Comparison of ENCODE assay signal across 1 cellular context in genomic region chr10:97407211-97407951, GRCh38.
TF ChIP-seq lines count a peak whose summit lies in the region.

No MANE protein-coding gene starts in this region.

TF ChIP-seq in HepG2, 621 proteins besides CTCF, POLR2A, EP300 and RAD21 (continued from another document and continues in another):
- peak; percentile 48 for TF ChIP-seq PATZ1 (CRISPR knock-in tag; IDR thresholded peaks at IDR 0.05)
- no peak for TF ChIP-seq ZNF781 (CRISPR knock-in tag; IDR thresholded peaks at IDR 0.05; ENCODE audit: borderline replicate concordance, not compliant biosample characterization)
- TF ChIP-seq, protein P1, sequence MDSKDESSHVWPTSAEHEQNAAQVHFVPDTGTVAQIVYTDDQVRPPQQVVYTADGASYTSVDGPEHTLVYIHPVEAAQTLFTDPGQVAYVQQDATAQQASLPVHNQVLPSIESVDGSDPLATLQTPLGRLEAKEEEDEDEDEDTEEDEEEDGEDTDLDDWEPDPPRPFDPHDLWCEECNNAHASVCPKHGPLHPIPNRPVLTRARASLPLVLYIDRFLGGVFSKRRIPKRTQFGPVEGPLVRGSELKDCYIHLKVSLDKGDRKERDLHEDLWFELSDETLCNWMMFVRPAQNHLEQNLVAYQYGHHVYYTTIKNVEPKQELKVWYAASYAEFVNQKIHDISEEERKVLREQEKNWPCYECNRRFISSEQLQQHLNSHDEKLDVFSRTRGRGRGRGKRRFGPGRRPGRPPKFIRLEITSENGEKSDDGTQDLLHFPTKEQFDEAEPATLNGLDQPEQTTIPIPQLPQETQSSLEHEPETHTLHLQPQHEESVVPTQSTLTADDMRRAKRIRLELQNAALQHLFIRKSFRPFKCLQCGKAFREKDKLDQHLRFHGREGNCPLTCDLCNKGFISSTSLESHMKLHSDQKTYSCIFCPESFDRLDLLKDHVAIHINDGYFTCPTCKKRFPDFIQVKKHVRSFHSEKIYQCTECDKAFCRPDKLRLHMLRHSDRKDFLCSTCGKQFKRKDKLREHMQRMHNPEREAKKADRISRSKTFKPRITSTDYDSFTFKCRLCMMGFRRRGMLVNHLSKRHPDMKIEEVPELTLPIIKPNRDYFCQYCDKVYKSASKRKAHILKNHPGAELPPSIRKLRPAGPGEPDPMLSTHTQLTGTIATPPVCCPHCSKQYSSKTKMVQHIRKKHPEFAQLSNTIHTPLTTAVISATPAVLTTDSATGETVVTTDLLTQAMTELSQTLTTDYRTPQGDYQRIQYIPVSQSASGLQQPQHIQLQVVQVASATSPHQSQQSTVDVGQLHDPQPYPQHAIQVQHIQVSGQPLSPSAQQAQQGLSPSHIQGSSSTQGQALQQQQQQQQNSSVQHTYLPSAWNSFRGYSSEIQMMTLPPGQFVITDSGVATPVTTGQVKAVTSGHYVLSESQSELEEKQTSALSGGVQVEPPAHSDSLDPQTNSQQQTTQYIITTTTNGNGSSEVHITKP (CRISPR knock-in tag; IDR thresholded peaks at IDR 0.05; ENCODE audit: low read depth): no peak
- TF ChIP-seq, protein P2, sequence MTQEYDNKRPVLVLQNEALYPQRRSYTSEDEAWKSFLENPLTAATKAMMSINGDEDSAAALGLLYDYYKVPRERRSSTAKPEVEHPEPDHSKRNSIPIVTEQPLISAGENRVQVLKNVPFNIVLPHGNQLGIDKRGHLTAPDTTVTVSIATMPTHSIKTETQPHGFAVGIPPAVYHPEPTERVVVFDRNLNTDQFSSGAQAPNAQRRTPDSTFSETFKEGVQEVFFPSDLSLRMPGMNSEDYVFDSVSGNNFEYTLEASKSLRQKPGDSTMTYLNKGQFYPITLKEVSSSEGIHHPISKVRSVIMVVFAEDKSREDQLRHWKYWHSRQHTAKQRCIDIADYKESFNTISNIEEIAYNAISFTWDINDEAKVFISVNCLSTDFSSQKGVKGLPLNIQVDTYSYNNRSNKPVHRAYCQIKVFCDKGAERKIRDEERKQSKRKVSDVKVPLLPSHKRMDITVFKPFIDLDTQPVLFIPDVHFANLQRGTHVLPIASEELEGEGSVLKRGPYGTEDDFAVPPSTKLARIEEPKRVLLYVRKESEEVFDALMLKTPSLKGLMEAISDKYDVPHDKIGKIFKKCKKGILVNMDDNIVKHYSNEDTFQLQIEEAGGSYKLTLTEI (CRISPR knock-in tag; conservative IDR thresholded peaks at IDR 0.05): no peak
- TF ChIP-seq SRSF1 (optimal IDR thresholded peaks at IDR 0.05; ENCODE audit: low read depth, low read length): no peak
- peak; percentile 30; the same call in 1 of the 2 replicates for TF ChIP-seq HDAC1 (CRISPR knock-in tag; IDR thresholded peaks at IDR 0.05)
- TF ChIP-seq, protein P3, sequence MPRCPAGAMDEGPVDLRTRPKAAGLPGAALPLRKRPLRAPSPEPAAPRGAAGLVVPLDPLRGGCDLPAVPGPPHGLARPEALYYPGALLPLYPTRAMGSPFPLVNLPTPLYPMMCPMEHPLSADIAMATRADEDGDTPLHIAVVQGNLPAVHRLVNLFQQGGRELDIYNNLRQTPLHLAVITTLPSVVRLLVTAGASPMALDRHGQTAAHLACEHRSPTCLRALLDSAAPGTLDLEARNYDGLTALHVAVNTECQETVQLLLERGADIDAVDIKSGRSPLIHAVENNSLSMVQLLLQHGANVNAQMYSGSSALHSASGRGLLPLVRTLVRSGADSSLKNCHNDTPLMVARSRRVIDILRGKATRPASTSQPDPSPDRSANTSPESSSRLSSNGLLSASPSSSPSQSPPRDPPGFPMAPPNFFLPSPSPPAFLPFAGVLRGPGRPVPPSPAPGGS (CRISPR knock-in tag; IDR thresholded peaks at IDR 0.05): no peak
- TF ChIP-seq ZNF552 (CRISPR knock-in tag; IDR thresholded peaks at IDR 0.05; ENCODE audit: borderline replicate concordance): no peak
- TF ChIP-seq YEATS2 (CRISPR knock-in tag; IDR thresholded peaks at IDR 0.05; ENCODE audit: borderline replicate concordance): no peak
- TF ChIP-seq HMGA1 (CRISPR knock-in tag; conservative IDR thresholded peaks at IDR 0.05): no peak
- no peak for TF ChIP-seq ZNF670 (CRISPR knock-in tag; IDR thresholded peaks at IDR 0.05; ENCODE audit: borderline replicate concordance)
- no peak for TF ChIP-seq ZNF563 (CRISPR knock-in tag; IDR thresholded peaks at IDR 0.05)
- TF ChIP-seq PRPF4 (IDR thresholded peaks at IDR 0.05; ENCODE audit: low read depth, low read length, poor library complexity, severe bottlenecking): no peak
- TF ChIP-seq SMYD3 (CRISPR knock-in tag; IDR thresholded peaks at IDR 0.05): no peak
- TF ChIP-seq ZMAT3 (CRISPR knock-in tag; conservative IDR thresholded peaks at IDR 0.05): no peak
- TF ChIP-seq MTA3 (CRISPR knock-in tag; IDR thresholded peaks at IDR 0.05): no peak
- peak; percentile 83 for TF ChIP-seq TEAD3 (CRISPR knock-in tag; optimal IDR thresholded peaks at IDR 0.05; ENCODE audit: borderline replicate concordance)
- no peak for TF ChIP-seq EZH2 (conservative IDR thresholded peaks at IDR 0.05; ENCODE audit: low read depth, low read length)
- no peak for TF ChIP-seq ZNF10 (CRISPR knock-in tag; IDR thresholded peaks at IDR 0.05; ENCODE audit: borderline replicate concordance, low read depth)
- no peak; the same call in 1 of the 2 replicates for TF ChIP-seq SOX5 (CRISPR knock-in tag; IDR thresholded peaks at IDR 0.05; ENCODE audit: borderline replicate concordance)
- TF ChIP-seq CBX5 (CRISPR knock-in tag; IDR thresholded peaks at IDR 0.05; ENCODE audit: borderline replicate concordance): 0 out of 2 replicates have a peak, but pooled peaks have one; percentile 32
- no peak for TF ChIP-seq POLR2AphosphoS5 (IDR thresholded peaks at IDR 0.05; ENCODE audit: low read depth, low read length)
- TF ChIP-seq ZNF841 (CRISPR knock-in tag; IDR thresholded peaks at IDR 0.05; ENCODE audit: borderline replicate concordance): no peak
- TF ChIP-seq ZNF709 (CRISPR knock-in tag; IDR thresholded peaks at IDR 0.05): no peak
- TF ChIP-seq FIP1L1 (IDR thresholded peaks at IDR 0.05; ENCODE audit: borderline replicate concordance, insufficient read depth, low read depth, low read length): no peak
- TF ChIP-seq NFE2 (CRISPR knock-in tag; IDR thresholded peaks at IDR 0.05): no peak
- TF ChIP-seq ZNF644 (CRISPR knock-in tag; IDR thresholded peaks at IDR 0.05; ENCODE audit: low read depth): 0 out of 2 replicates have a peak, but pooled peaks have one; percentile 31
- no peak for TF ChIP-seq MYNN (CRISPR knock-in tag; IDR thresholded peaks at IDR 0.05; ENCODE audit: low read depth)
- no peak for TF ChIP-seq TARDBP (CRISPR knock-in tag; IDR thresholded peaks at IDR 0.05)
- no peak for TF ChIP-seq ZNF598 (CRISPR knock-in tag; IDR thresholded peaks at IDR 0.05; ENCODE audit: borderline replicate concordance)
- TF ChIP-seq ZNF549 (CRISPR knock-in tag; IDR thresholded peaks at IDR 0.05): no peak
- TF ChIP-seq RBM22 (optimal IDR thresholded peaks at IDR 0.05; ENCODE audit: low read length): no peak
- TF ChIP-seq SALL1 (CRISPR knock-in tag; IDR thresholded peaks at IDR 0.05): peak; percentile 76
- TF ChIP-seq PAX8 (CRISPR knock-in tag; IDR thresholded peaks at IDR 0.05; ENCODE audit: borderline replicate concordance): no peak
- TF ChIP-seq, protein P4, sequence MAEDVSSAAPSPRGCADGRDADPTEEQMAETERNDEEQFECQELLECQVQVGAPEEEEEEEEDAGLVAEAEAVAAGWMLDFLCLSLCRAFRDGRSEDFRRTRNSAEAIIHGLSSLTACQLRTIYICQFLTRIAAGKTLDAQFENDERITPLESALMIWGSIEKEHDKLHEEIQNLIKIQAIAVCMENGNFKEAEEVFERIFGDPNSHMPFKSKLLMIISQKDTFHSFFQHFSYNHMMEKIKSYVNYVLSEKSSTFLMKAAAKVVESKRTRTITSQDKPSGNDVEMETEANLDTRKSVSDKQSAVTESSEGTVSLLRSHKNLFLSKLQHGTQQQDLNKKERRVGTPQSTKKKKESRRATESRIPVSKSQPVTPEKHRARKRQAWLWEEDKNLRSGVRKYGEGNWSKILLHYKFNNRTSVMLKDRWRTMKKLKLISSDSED (CRISPR knock-in tag; IDR thresholded peaks at IDR 0.05): no peak
- TF ChIP-seq RELA (CRISPR knock-in tag; IDR thresholded peaks at IDR 0.05): no peak
- TF ChIP-seq KDM5A (IDR thresholded peaks at IDR 0.05; ENCODE audit: borderline replicate concordance, low read length): peak; percentile 53; the same call in 1 of the 2 replicates
- TF ChIP-seq PHF20 (CRISPR knock-in tag; IDR thresholded peaks at IDR 0.05): no peak; the same call in 1 of the 2 replicates
- peak; percentile 99 for TF ChIP-seq ESRRA (CRISPR knock-in tag; IDR thresholded peaks at IDR 0.05; ENCODE audit: low read depth)
- no peak for TF ChIP-seq ZNF329 (CRISPR knock-in tag; IDR thresholded peaks at IDR 0.05; ENCODE audit: low read depth)
- TF ChIP-seq MED1 (CRISPR knock-in tag; IDR thresholded peaks at IDR 0.05): peak; percentile 53
- peak; percentile 70; the same call in 1 of the 2 replicates for TF ChIP-seq KDM3A (CRISPR knock-in tag; IDR thresholded peaks at IDR 0.05; ENCODE audit: low read depth)
- TF ChIP-seq, protein P5, sequence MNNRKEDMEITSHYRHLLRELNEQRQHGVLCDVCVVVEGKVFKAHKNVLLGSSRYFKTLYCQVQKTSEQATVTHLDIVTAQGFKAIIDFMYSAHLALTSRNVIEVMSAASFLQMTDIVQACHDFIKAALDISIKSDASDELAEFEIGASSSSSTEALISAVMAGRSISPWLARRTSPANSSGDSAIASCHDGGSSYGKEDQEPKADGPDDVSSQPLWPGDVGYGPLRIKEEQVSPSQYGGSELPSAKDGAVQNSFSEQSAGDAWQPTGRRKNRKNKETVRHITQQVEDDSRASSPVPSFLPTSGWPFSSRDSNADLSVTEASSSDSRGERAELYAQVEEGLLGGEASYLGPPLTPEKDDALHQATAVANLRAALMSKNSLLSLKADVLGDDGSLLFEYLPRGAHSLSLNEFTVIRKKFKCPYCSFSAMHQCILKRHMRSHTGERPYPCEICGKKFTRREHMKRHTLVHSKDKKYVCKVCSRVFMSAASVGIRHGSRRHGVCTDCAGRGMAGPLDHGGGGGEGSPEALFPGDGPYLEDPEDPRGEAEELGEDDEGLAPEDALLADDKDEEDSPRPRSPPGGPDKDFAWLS (CRISPR knock-in tag; IDR thresholded peaks at IDR 0.05; ENCODE audit: borderline replicate concordance): no peak
- no peak for TF ChIP-seq DBP (CRISPR knock-in tag; IDR thresholded peaks at IDR 0.05; ENCODE audit: not compliant biosample characterization)
- TF ChIP-seq SP4 (CRISPR knock-in tag; IDR thresholded peaks at IDR 0.05): no peak
- TF ChIP-seq ZNF501 (CRISPR knock-in tag; IDR thresholded peaks at IDR 0.05): no peak; the same call in 1 of the 2 replicates
- TF ChIP-seq ZNF816 (CRISPR knock-in tag; IDR thresholded peaks at IDR 0.05; ENCODE audit: borderline replicate concordance): no peak
- TF ChIP-seq EHMT2 (IDR thresholded peaks at IDR 0.05; ENCODE audit: borderline replicate concordance, low read depth, low read length): no peak; the same call in 1 of the 2 replicates
- TF ChIP-seq ZFP90 (CRISPR knock-in tag; IDR thresholded peaks at IDR 0.05; ENCODE audit: borderline replicate concordance): no peak
- TF ChIP-seq ARID5B (CRISPR knock-in tag; IDR thresholded peaks at IDR 0.05): peak; percentile 54
- TF ChIP-seq ZBTB21 (CRISPR knock-in tag; IDR thresholded peaks at IDR 0.05): 0 out of 2 replicates have a peak, but pooled peaks have one; percentile 32
- TF ChIP-seq FOXC1 (CRISPR knock-in tag; IDR thresholded peaks at IDR 0.05; ENCODE audit: borderline replicate concordance): no peak
- TF ChIP-seq PTBP1 (IDR thresholded peaks at IDR 0.05; ENCODE audit: low read depth, low read length, poor library complexity, severe bottlenecking): no peak
